ENCODE assay signal across 26 cellular contexts in the genomic region with DNA sequence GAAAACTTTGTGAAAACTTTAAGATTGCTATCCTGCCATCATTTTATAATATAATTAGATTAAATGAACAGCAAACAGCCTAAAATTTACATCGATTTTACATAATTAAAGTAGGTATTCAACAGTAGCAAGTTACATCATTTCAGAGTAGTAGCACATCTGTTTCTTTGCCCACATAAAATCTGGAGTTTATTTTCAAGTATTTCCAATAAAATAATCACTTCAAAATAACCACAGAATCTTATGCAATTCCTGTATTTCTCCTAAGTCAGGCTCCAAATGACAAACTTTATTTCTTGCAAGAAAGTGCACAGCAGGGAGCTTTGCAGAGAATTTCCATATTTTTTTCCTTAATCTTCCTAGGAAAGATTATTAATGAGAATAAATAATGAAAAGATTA.
"Had no signal": no experiment of that assay in that cellular context is flagged by ENCODE, and none has a peak within 500 bp of the region (broad histone marks: within the 10 kb centered on the region; RNA-seq: fewer than 3 reads in every experiment).

No MANE protein-coding gene starts in this region.

- H3K4me3 Mint-ChIP-seq: activated CD8-positive, alpha-beta memory T cell treated with anti-CD3 and anti-CD28 coated beads, Interleukin-2, amount 10 ng/mL, durations not matched to agents 7 days and 5 days; activated naive CD4-positive, alpha-beta T cell treated with anti-CD3 and anti-CD28 coated beads, Interleukin-2, amount 50 U/mL, for 24 hours; activated T-cell treated with anti-CD3 and anti-CD28 coated beads, Interleukin-2, amount 50 U/mL, for 24 hours; activated T-helper 1 cell treated with anti-CD3 and anti-CD28 coated beads, Interleukin-12 subunit alpha, Interleukin-12 subunit beta, Interleukin-2, Interleukin-4 antibody, amounts not matched to agents 30 ng/mL and 10 ng/mL and 1 ng/mL, durations not matched to agents 14 hours and 24 hours and 36 hours; central memory CD8-positive, alpha-beta T cell; T-helper 1 cell treated with Interleukin-12 subunit alpha and Interleukin-12 subunit beta and Interleukin-4 antibody, amounts not matched to agents 30 μg/mL and 1 μg/mL, for 36 hours had no signal

- H3K4me1 ChIP-seq: ascending aorta, body of pancreas, Peyer's patch had no signal

- H3K27ac ChIP-seq: ascending aorta, body of pancreas, Peyer's patch, SJSA1 had no signal

- H3K9me3 ChIP-seq: body of pancreas, Peyer's patch had no signal

- H3K9me3 Mint-ChIP-seq: activated naive CD4-positive, alpha-beta T cell treated with anti-CD3 and anti-CD28 coated beads, Interleukin-2, amount 50 U/mL, for 24 hours had no signal

- H3K27me3 ChIP-seq: ascending aorta, body of pancreas, MG63, Peyer's patch, SJSA1 had no signal

- H3K27ac Mint-ChIP-seq: activated CD8-positive, alpha-beta memory T cell treated with anti-CD3 and anti-CD28 coated beads, Interleukin-2, amount 10 ng/mL, durations not matched to agents 7 days and 5 days; activated naive CD4-positive, alpha-beta T cell treated with anti-CD3 and anti-CD28 coated beads, Interleukin-2, amount 50 U/mL, for 24 hours; activated T-cell treated with anti-CD3 and anti-CD28 coated beads, Interleukin-2, amount 50 U/mL, for 24 hours; activated T-helper 1 cell treated with anti-CD3 and anti-CD28 coated beads, Interleukin-12 subunit alpha, Interleukin-12 subunit beta, Interleukin-2, Interleukin-4 antibody, amounts not matched to agents 30 ng/mL and 10 ng/mL and 1 ng/mL, durations not matched to agents 14 hours and 24 hours and 36 hours; T-helper 1 cell treated with Interleukin-12 subunit alpha and Interleukin-12 subunit beta and Interleukin-4 antibody, amounts not matched to agents 30 μg/mL and 1 μg/mL, for 36 hours had no signal

- H3K27me3 Mint-ChIP-seq: activated CD8-positive, alpha-beta memory T cell treated with anti-CD3 and anti-CD28 coated beads, Interleukin-2, amount 10 ng/mL, durations not matched to agents 7 days and 5 days; activated naive CD4-positive, alpha-beta T cell treated with anti-CD3 and anti-CD28 coated beads, Interleukin-2, amount 50 U/mL, for 24 hours; activated T-cell treated with anti-CD3 and anti-CD28 coated beads, Interleukin-2, amount 50 U/mL, for 24 hours; central memory CD8-positive, alpha-beta T cell had no signal

- H3K36me3 ChIP-seq: ascending aorta, MG63, Peyer's patch, SJSA1 had no signal

- ATAC-seq: activated CD4-positive, CD25-positive, alpha-beta regulatory T cell treated with anti-CD3 and anti-CD28 coated beads, Interleukin-2, amount 50 U/mL, for 24 hours; activated CD8-positive, alpha-beta memory T cell treated with anti-CD3 and anti-CD28 coated beads, Interleukin-2, amount 10 ng/mL, durations not matched to agents 7 days and 5 days; body of pancreas had no signal

- H3K4me3 ChIP-seq: ascending aorta, body of pancreas, MG63, Peyer's patch, SJSA1 had no signal

- DNase-seq: activated CD4-positive, alpha-beta T cell treated with anti-CD3 and anti-CD28 coated beads for 4 hours; activated CD4-positive, alpha-beta T cell treated with anti-CD3 and anti-CD28 coated beads, Interleukin-2, amount 50 U/mL, for 48 hours; activated CD8-positive, alpha-beta memory T cell treated with anti-CD3 and anti-CD28 coated beads, Interleukin-2, amount 10 ng/mL, durations not matched to agents 7 days and 5 days; activated effector memory CD4-positive, alpha-beta T cell treated with Interleukin-2 at 50 U/mL for 16 hours; activated naive CD4-positive, alpha-beta T cell; activated T-cell treated with anti-CD3 and anti-CD28 coated beads, Interleukin-2, amount 50 U/mL, for 24 hours; amniotic stem cell; body of pancreas; MG63; NCI-H1105 treated with DMSO at 0.1 percent for 48 hours; NCI-H1436 treated with DMSO at 0.1 percent for 48 hours; NCI-H187; NCI-H2081; NCI-H510A treated with DMSO at 0.1 percent for 48 hours; NCI-H69; NK-92 treated with Interleukin-12 subunit alpha and Interleukin-12 subunit beta, amount 100 ng/mL, for 24 hours; OCI-M1; Peyer's patch; SHP77 had no signal
